ENCODE assay signal across 10 cellular contexts in genomic region chr2:24454258-24454657, GRCh38. TPM values are rescaled to one million over a fixed set of nuclear protein-coding genes. Genes with fewer than 3 reads are reported as not detected.
DNase-seq lines count a peak whose midpoint lies in the region; ATAC-seq, FAIRE-seq and TF ChIP-seq lines count a peak whose summit lies in the region.
"Had no signal": no experiment of that assay in that cellular context is flagged by ENCODE, and none has a peak within 500 bp of the region (broad histone marks: within the 10 kb centered on the region; RNA-seq: fewer than 3 reads in every experiment).

No MANE protein-coding gene starts in this region.

- peaks cover 0 to 25% (median 16%) of the 10 kb centered on the region in 5 donors for H3K4me1 ChIP-seq in subcutaneous abdominal adipose tissue (ENCODE audit: control insufficient read depth in 5 of 5, insufficient read depth in 5 of 5, low read length in 5 of 5)
- H3K4me1 ChIP-seq in small intestine (ENCODE audit: control insufficient read depth in 2 of 2, insufficient read depth in 1 of 2, low read depth in 1 of 2, low read length in 1 of 2) = no peaks in the 10 kb centered on the region

- H3K4me3 ChIP-seq in brain microvascular endothelial cell (ENCODE audit: low read depth, low read length) = peak overlapping the region; percentile 42
- peak overlapping the region; percentile 44 to 73 (median 50) for H3K4me3 ChIP-seq in subcutaneous abdominal adipose tissue (ENCODE audit: low read depth in 1 of 5, low read length in 5 of 5)
- no peak overlapping the region for H3K4me3 ChIP-seq in small intestine (ENCODE audit: low read depth in 1 of 2, low read length in 2 of 2)

- 66 to 79% (median 75%) methylated on average over 13 of the region's 13 CpGs for WGBS in small intestine, 3 donors

- peak overlapping the region in 3 of 5 donors; percentile 17 to 65 (median 25) for H3K9ac ChIP-seq in subcutaneous abdominal adipose tissue (ENCODE audit: low read length in 5 of 5)

- peaks cover 7% of the 10 kb centered on the region for H3K9me3 Mint-ChIP-seq in HFFc6
- H3K9me3 Mint-ChIP-seq: dendritic cell treated with granulocyte-macrophage colony-stimulating factor and Interleukin-4, amounts not matched to agents 40 ng/mL and 50 ng/mL, for 4 days had no signal

- TF ChIP-seq CTCF in HFFc6 (IDR thresholded peaks at IDR 0.05) = no peak
- no peak for TF ChIP-seq CTCF in brain microvascular endothelial cell (IDR thresholded peaks at IDR 0.05; ENCODE audit: low read depth, low read length, missing control alignments)

- H3K4me3 Mint-ChIP-seq in HFFc6 = peak overlapping the region; percentile 85
- H3K4me3 Mint-ChIP-seq: dendritic cell treated with granulocyte-macrophage colony-stimulating factor and Interleukin-4, amounts not matched to agents 40 ng/mL and 50 ng/mL, for 4 days had no signal

- DNase-seq in HFFc6 (peak; percentile 1), brain microvascular endothelial cell (peak; percentile 9), left kidney (ENCODE audit: low read depth, low spot score) (peak; percentile 44), small intestine (no peak), iPS-NIHi11 (ENCODE audit: low spot score) (no peak)
- DNase-seq in effector CD8-positive, alpha-beta T cell (lab: John Stamatoyannopoulos, UW) = no peak
- DNase-seq: left colon had no signal

- FAIRE-seq in small intestine (lab: Jason Lieb, UNC) = no peak

- H3K9me3 ChIP-seq in subcutaneous abdominal adipose tissue (ENCODE audit: control insufficient read depth in 5 of 5, low read length in 5 of 5) (peaks cover 0 to 5% (median 4%) of the 10 kb centered on the region in 5 donors), small intestine (ENCODE audit: control insufficient read depth, low read depth) (peaks cover 3% of the 10 kb centered on the region)

- H3K36me3 ChIP-seq in brain microvascular endothelial cell (replicated peaks) (no peaks in the 10 kb centered on the region), subcutaneous abdominal adipose tissue (ENCODE audit: control insufficient read depth in 5 of 5, insufficient read depth in 5 of 5, low read length in 5 of 5) (no peaks in the 10 kb centered on the region), small intestine (ENCODE audit: control insufficient read depth in 2 of 2, insufficient read depth in 2 of 2, low read length in 2 of 2) (no peaks in the 10 kb centered on the region)

- H3K27ac Mint-ChIP-seq in HFFc6 = peak overlapping the region; percentile 64
- H3K27ac Mint-ChIP-seq: dendritic cell treated with granulocyte-macrophage colony-stimulating factor and Interleukin-4, amounts not matched to agents 40 ng/mL and 50 ng/mL, for 4 days had no signal

- H3K27me3 Mint-ChIP-seq in HFFc6 (ENCODE audit: insufficient read depth) = no peaks in the 10 kb centered on the region; the same call in 1 of the 2 replicates
- H3K27me3 Mint-ChIP-seq: dendritic cell treated with granulocyte-macrophage colony-stimulating factor and Interleukin-4, amounts not matched to agents 40 ng/mL and 50 ng/mL, for 4 days had no signal

- H3K4me1 Mint-ChIP-seq in HFFc6 (ENCODE audit: low read depth) = peaks cover 50% of the 10 kb centered on the region

- in situ Hi-C loops in brain microvascular endothelial cell (cut with HindIII; ENCODE audit: low pct_ligation_motif_present, low sequenced_read_pairs) = no loop called here

- H3K27me3 ChIP-seq in brain microvascular endothelial cell (replicated peaks) (no peaks in the 10 kb centered on the region), subcutaneous abdominal adipose tissue (ENCODE audit: control insufficient read depth in 5 of 5, insufficient read depth in 4 of 5, low read length in 5 of 5) (no peaks in the 10 kb centered on the region), small intestine (ENCODE audit: control insufficient read depth in 2 of 2, insufficient read depth in 2 of 2, low read length in 2 of 2) (no peaks in the 10 kb centered on the region)

- no peak for ATAC-seq in HG02973 (IDR thresholded peaks at IDR 0.05; ENCODE audit: unreplicated experiment)
- ATAC-seq: left colon had no signal

- peaks cover 4% of the 10 kb centered on the region; the same call in 1 of the 2 replicates for H3K36me3 Mint-ChIP-seq in HFFc6 (ENCODE audit: low read depth)

- H3K27ac ChIP-seq in brain microvascular endothelial cell (no peak overlapping the region), subcutaneous abdominal adipose tissue (ENCODE audit: low read depth, low read length) (peak overlapping the region; percentile 46), small intestine (ENCODE audit: low read depth in 1 of 2, low read length in 1 of 2) (no peak overlapping the region)

RNA-seq across cellular contexts. Expression of gene NCOA1, which starts 36.8 kb away (rescaled TPM):
- total RNA-seq in HFFc6 (2021; fragmentation: NEBNext Ultra II Directional; extraction: Animal tissue kit (Norgen Biotek cat#: 25700)) = 10 to 100 TPM in 4 of 6 experiments, 1 to 10 TPM in 2; 8.6 to 11.2 (median 10.7) TPM
- 10 to 100 TPM; 13.8 to 21.9 (median 18.9) TPM for polyA plus RNA-seq in small intestine

Comparison
In these comparisons a context has a peak if more than half of its experiments do, and no peak if none do; other contexts are left out.
1. DNase-seq: peak in HFFc6 (single experiment), brain microvascular endothelial cell (single experiment) and left kidney (single experiment); none in small intestine (single experiment), iPS-NIHi11 (single experiment) and effector CD8-positive, alpha-beta T cell (single experiment).
2. H3K4me3 ChIP-seq: peak in brain microvascular endothelial cell (single experiment) and subcutaneous abdominal adipose tissue (5 of 5); none in small intestine (0 of 2).